28 cellular contexts compared by ENCODE assay signal in the genomic region with DNA sequence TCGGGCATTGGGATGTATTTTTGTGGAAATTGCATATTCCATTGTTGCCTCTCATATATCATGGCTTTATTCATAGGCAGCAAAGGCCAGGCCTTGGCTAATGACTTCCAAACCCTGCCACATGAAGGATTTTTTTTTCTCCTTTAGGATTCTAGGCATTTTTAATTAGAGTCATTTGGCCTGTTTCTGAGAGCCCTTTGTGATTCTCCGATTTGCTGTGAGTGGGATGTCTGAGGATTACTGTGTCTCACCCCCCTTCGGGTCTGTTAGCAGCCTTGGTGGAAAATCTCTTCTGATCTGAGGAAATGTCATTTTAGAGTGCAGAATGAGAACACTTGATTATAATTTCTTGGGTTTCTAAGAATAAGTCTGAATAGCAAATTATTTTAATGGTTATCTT.
"Had no signal": no experiment of that assay in that cellular context is flagged by ENCODE, and none has a peak within 500 bp of the region (broad histone marks: within the 10 kb centered on the region; RNA-seq: fewer than 3 reads in every experiment).

No MANE protein-coding gene starts in this region.

- H3K36me3 ChIP-seq: colonic mucosa, esophagus muscularis mucosa, lower lobe of right lung, right lobe of liver, suprapubic skin, transverse colon, upper lobe of right lung, uterus had no signal

- H3K27ac Mint-ChIP-seq: dendritic cell treated with granulocyte-macrophage colony-stimulating factor and Interleukin-4, amounts not matched to agents 40 ng/mL and 50 ng/mL, for 4 days; endodermal cell; immature natural killer cell; memory B cell; natural killer cell treated with Interleukin-12 subunit alpha and Interleukin-12 subunit beta and Interleukin-15 and Interleukin-18, amount 100 ng/mL, for 72 hours; stimulated activated naive B cell treated with anti-CD40 and anti-IgM and Interleukin-4, amounts not matched to agents 10 μg/mL and 1 μg/mL and 100 μg/mL, for 72 hours; stimulated activated naive CD8-positive, alpha-beta T cell treated with anti-CD3 and anti-CD28 coated beads, Interleukin-15, Interleukin-2, amounts not matched to agents 100 ng/mL and 50 ng/mL, for 24 hours had no signal

- H3K4me1 Mint-ChIP-seq: immature natural killer cell; memory B cell; naive B cell; stimulated activated naive B cell treated with anti-CD40 and anti-IgM and Interleukin-4, amounts not matched to agents 10 μg/mL and 1 μg/mL and 100 μg/mL, for 72 hours had no signal

- H3K27me3 ChIP-seq: colonic mucosa, esophagus muscularis mucosa, foreskin keratinocyte, right lobe of liver, suprapubic skin, transverse colon, upper lobe of right lung, uterus had no signal

- H3K27ac ChIP-seq: colonic mucosa, esophagus muscularis mucosa, foreskin keratinocyte, lower lobe of right lung, right lobe of liver, suprapubic skin, transverse colon, upper lobe of right lung, uterus had no signal

- H3K27me3 Mint-ChIP-seq: memory B cell; stimulated activated naive B cell treated with anti-CD40 and anti-IgM and Interleukin-4, amounts not matched to agents 10 μg/mL and 1 μg/mL and 100 μg/mL, for 72 hours had no signal

- H3K4me1 ChIP-seq: colonic mucosa, esophagus muscularis mucosa, foreskin keratinocyte, lower lobe of right lung, right lobe of liver, suprapubic skin, transverse colon, upper lobe of right lung, uterus had no signal

- H3K9me3 ChIP-seq: colonic mucosa, esophagus muscularis mucosa, lower lobe of right lung, mucosa of descending colon, right lobe of liver, suprapubic skin, transverse colon, upper lobe of right lung, uterus had no signal

- H3K36me3 Mint-ChIP-seq: immature natural killer cell; natural killer cell treated with Interleukin-12 subunit alpha and Interleukin-12 subunit beta and Interleukin-15 and Interleukin-18, amount 100 ng/mL, for 72 hours; stimulated activated naive B cell treated with anti-CD40 and anti-IgM and Interleukin-4, amounts not matched to agents 10 μg/mL and 1 μg/mL and 100 μg/mL, for 72 hours had no signal

- H3K4me3 ChIP-seq: colonic mucosa, esophagus muscularis mucosa, lower lobe of right lung, mucosa of descending colon, right lobe of liver, suprapubic skin, transverse colon, upper lobe of right lung, uterus had no signal

- DNase-seq: colonic mucosa; effector CD8-positive, alpha-beta T cell; endodermal cell; foreskin keratinocyte; hypothalamus; immature natural killer cell; islet precursor cell; kidney glomerular epithelial cell; left ventricle myocardium superior; lower lobe of right lung; mucosa of descending colon; naive B cell; posterior cingulate gyrus; right lobe of liver; small intestine; stimulated activated CD4-positive, alpha-beta T cell treated with anti-CD3 and anti-CD28 coated beads, Interleukin-15, amount 100 ng/mL, for 24 hours; stimulated activated CD4-positive, alpha-beta T cell treated with anti-CD3 and anti-CD28 coated beads, Interleukin-2, amount 100 ng/mL, for 48 hours; stimulated activated naive B cell treated with anti-CD40 and anti-IgM and Interleukin-4, amounts not matched to agents 10 μg/mL and 1 μg/mL and 100 μg/mL, for 72 hours; transverse colon; upper lobe of right lung; uterus had no signal

- H3K4me3 Mint-ChIP-seq: dendritic cell treated with granulocyte-macrophage colony-stimulating factor and Interleukin-4, amounts not matched to agents 40 ng/mL and 50 ng/mL, for 4 days; endodermal cell; immature natural killer cell; memory B cell; natural killer cell treated with Interleukin-12 subunit alpha and Interleukin-12 subunit beta and Interleukin-15 and Interleukin-18, amount 100 ng/mL, for 72 hours; neural crest cell; stimulated activated naive B cell treated with anti-CD40 and anti-IgM and Interleukin-4, amounts not matched to agents 10 μg/mL and 1 μg/mL and 100 μg/mL, for 72 hours; stimulated activated naive CD8-positive, alpha-beta T cell treated with anti-CD3 and anti-CD28 coated beads, Interleukin-15, Interleukin-2, amounts not matched to agents 100 ng/mL and 50 ng/mL, for 24 hours had no signal

- H3K9me3 Mint-ChIP-seq: endodermal cell; natural killer cell treated with Interleukin-12 subunit alpha and Interleukin-12 subunit beta and Interleukin-15 and Interleukin-18, amount 100 ng/mL, for 72 hours; neural crest cell; stimulated activated naive CD8-positive, alpha-beta T cell treated with anti-CD3 and anti-CD28 coated beads, Interleukin-15, Interleukin-2, amounts not matched to agents 100 ng/mL and 50 ng/mL, for 24 hours had no signal

- ATAC-seq: foreskin keratinocyte; left ventricle myocardium superior; lower lobe of right lung; mucosa of descending colon; natural killer cell treated with Interleukin-12 subunit alpha and Interleukin-12 subunit beta and Interleukin-15 and Interleukin-18, amount 100 ng/mL, for 72 hours; right lobe of liver; stimulated activated naive B cell treated with anti-CD40 and anti-IgM and Interleukin-4, amounts not matched to agents 10 μg/mL and 1 μg/mL and 100 μg/mL, for 72 hours; upper lobe of right lung had no signal
